18 cellular contexts compared by ENCODE assay signal in the genomic region with DNA sequence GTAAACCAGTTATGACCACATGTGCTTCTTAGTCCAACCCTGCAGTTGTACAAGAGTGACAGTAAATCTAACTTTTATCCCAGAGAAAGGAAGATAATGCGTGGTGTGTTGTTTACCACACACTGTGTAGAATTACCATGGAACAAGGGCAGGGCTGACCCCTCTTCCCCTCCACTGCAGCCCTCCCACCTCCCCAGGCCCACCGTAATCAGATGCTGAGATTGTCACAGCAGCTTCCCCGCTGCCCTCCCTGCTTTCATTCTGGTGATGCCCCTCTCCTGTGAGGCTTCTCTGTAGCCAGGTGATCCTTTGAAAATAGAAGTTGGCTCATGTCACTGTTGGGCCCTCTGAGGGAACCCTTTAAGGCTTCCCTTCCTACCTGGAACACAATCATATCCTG.
"Had no signal": no experiment of that assay in that cellular context is flagged by ENCODE, and none has a peak within 500 bp of the region (broad histone marks: within the 10 kb centered on the region; RNA-seq: fewer than 3 reads in every experiment).

No MANE protein-coding gene starts in this region.

- H3K4me3 ChIP-seq: coronary artery, hepatocyte, right atrium auricular region, sigmoid colon, skin epidermis had no signal

- H3K4me3 Mint-ChIP-seq: endodermal cell; mesothelial cell of epicardium; naive thymus-derived CD4-positive, alpha-beta T cell; nephron progenitor cell had no signal

- H3K27me3 Mint-ChIP-seq: naive thymus-derived CD4-positive, alpha-beta T cell had no signal

- ATAC-seq: left lobe of liver; naive thymus-derived CD4-positive, alpha-beta T cell had no signal

- H3K4me1 Mint-ChIP-seq: endodermal cell, mesothelial cell of epicardium had no signal

- DNase-seq: caudate nucleus; effector CD4-positive, alpha-beta T cell; endodermal cell; foreskin melanocyte; head of caudate nucleus; kidney; mammary epithelial cell; naive thymus-derived CD4-positive, alpha-beta T cell; nephron progenitor cell; sigmoid colon; trophoblast cell had no signal

- H2AFZ ChIP-seq: hepatocyte had no signal

- H3K27ac Mint-ChIP-seq: endodermal cell, mesothelial cell of epicardium, nephron progenitor cell had no signal

- H3K79me2 ChIP-seq: hepatocyte had no signal

- H3K27me3 ChIP-seq: hepatocyte, neutrophil, right atrium auricular region, sigmoid colon had no signal

- H3K36me3 ChIP-seq: neutrophil, right atrium auricular region, sigmoid colon had no signal

- H3K4me2 ChIP-seq: hepatocyte had no signal

- H3K9me3 Mint-ChIP-seq: naive thymus-derived CD4-positive, alpha-beta T cell had no signal

- H3K27ac ChIP-seq: coronary artery, hepatocyte, neutrophil, right atrium auricular region, sigmoid colon, skin epidermis had no signal

- H3K4me1 ChIP-seq: right atrium auricular region, sigmoid colon had no signal

- H3K9me3 ChIP-seq: neutrophil, right atrium auricular region, sigmoid colon had no signal
